In the genomic region with DNA sequence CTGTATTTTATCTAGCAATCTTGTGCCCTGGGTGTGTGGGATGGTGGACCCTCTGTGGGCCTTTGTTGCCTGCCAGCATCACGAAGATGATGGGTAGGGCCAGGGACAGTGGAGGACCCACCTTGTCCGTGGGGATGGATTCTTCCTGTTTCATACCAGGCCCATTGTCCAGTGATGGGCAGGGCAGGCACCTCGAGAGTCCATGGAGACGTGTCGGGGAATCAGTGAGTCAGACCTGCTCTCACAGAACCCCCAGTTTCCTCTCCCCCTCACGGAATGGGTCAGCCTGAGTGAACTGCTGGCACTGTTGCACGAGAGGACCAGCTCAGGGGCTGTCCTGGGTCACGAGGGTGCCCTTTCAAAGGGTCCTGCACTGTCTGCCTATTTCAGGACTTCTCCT, we compare ENCODE assay signal across 17 cellular contexts.
"Had no signal": no experiment of that assay in that cellular context is flagged by ENCODE, and none has a peak within 500 bp of the region (broad histone marks: within the 10 kb centered on the region; RNA-seq: fewer than 3 reads in every experiment).

No MANE protein-coding gene starts in this region.

- H3K27ac ChIP-seq: brain microvascular endothelial cell, colonic mucosa had no signal

- ATAC-seq: activated naive CD8-positive, alpha-beta T cell treated with anti-CD3 and anti-CD28 coated beads, Interleukin-2, amount 50 U/mL, for 24 hours; activated T-cell treated with anti-CD3 and anti-CD28 coated beads, Interleukin-2, amount 50 U/mL, for 4 hours; naive thymus-derived CD8-positive, alpha-beta T cell had no signal

- H3K4me1 ChIP-seq: colonic mucosa had no signal

- H3K9me3 ChIP-seq: colonic mucosa, left ventricle myocardium inferior had no signal

- DNase-seq: activated CD4-positive, alpha-beta T cell treated with anti-CD3 and anti-CD28 coated beads, Interleukin-2, amount 10 ng/mL, durations not matched to agents 7 days and 5 days; activated CD4-positive, CD25-positive, alpha-beta regulatory T cell; activated CD8-positive, alpha-beta memory T cell treated with anti-CD3 and anti-CD28 coated beads, Interleukin-2, amount 50 U/mL, for 4 hours; activated effector memory CD4-positive, alpha-beta T cell treated with Interleukin-2 at 50 U/mL for 16 hours; activated naive CD4-positive, alpha-beta T cell treated with anti-CD3 and anti-CD28 coated beads, Interleukin-2, amount 10 ng/mL, durations not matched to agents 7 days and 5 days; activated naive CD8-positive, alpha-beta T cell treated with anti-CD3 and anti-CD28 coated beads, Interleukin-2, amount 50 U/mL, for 24 hours; activated T-cell treated with anti-CD3 and anti-CD28 coated beads, Interleukin-2, amount 50 U/mL, for 4 hours; brain microvascular endothelial cell; colonic mucosa; erythroblast; left ventricle myocardium inferior; naive thymus-derived CD8-positive, alpha-beta T cell; stimulated activated CD4-positive, alpha-beta T cell treated with anti-CD3 and anti-CD28 coated beads, Interleukin-12 subunit alpha, Interleukin-12 subunit beta, amount 100 ng/mL, for 4 hours; stimulated activated CD4-positive, alpha-beta T cell treated with anti-CD3 and anti-CD28 coated beads, Interleukin-1b, Interleukin-23, amount 100 ng/mL, for 48 hours; stimulated activated CD8-positive, alpha-beta memory T cell treated with anti-CD3 and anti-CD28 coated beads, Interleukin-4, amount 100 ng/mL, for 48 hours; stimulated activated naive CD4-positive, alpha-beta T cell had no signal

- H3K36me3 ChIP-seq: brain microvascular endothelial cell, colonic mucosa, left ventricle myocardium inferior had no signal

- H3K4me3 Mint-ChIP-seq: activated CD4-positive, alpha-beta T cell treated with anti-CD3 and anti-CD28 coated beads, Interleukin-2, amount 10 ng/mL, durations not matched to agents 7 days and 5 days; activated naive CD4-positive, alpha-beta T cell treated with anti-CD3 and anti-CD28 coated beads, Interleukin-2, amount 10 ng/mL, durations not matched to agents 7 days and 5 days; activated naive CD8-positive, alpha-beta T cell treated with anti-CD3 and anti-CD28 coated beads, Interleukin-2, amount 50 U/mL, for 24 hours; activated T-cell treated with anti-CD3 and anti-CD28 coated beads, Interleukin-2, amount 50 U/mL, for 4 hours; central memory CD8-positive, alpha-beta T cell; naive thymus-derived CD8-positive, alpha-beta T cell had no signal

- H3K4me3 ChIP-seq: colonic mucosa, left ventricle myocardium inferior had no signal

- H3K27ac Mint-ChIP-seq: activated CD4-positive, alpha-beta T cell treated with anti-CD3 and anti-CD28 coated beads, Interleukin-2, amount 10 ng/mL, durations not matched to agents 7 days and 5 days; activated naive CD4-positive, alpha-beta T cell treated with anti-CD3 and anti-CD28 coated beads, Interleukin-2, amount 10 ng/mL, durations not matched to agents 7 days and 5 days; activated naive CD8-positive, alpha-beta T cell treated with anti-CD3 and anti-CD28 coated beads, Interleukin-2, amount 50 U/mL, for 24 hours; naive thymus-derived CD8-positive, alpha-beta T cell had no signal

- H3K4me1 Mint-ChIP-seq: activated CD4-positive, alpha-beta T cell treated with anti-CD3 and anti-CD28 coated beads, Interleukin-2, amount 10 ng/mL, durations not matched to agents 7 days and 5 days; activated naive CD4-positive, alpha-beta T cell treated with anti-CD3 and anti-CD28 coated beads, Interleukin-2, amount 10 ng/mL, durations not matched to agents 7 days and 5 days; activated naive CD8-positive, alpha-beta T cell treated with anti-CD3 and anti-CD28 coated beads, Interleukin-2, amount 50 U/mL, for 24 hours; central memory CD8-positive, alpha-beta T cell had no signal

- H3K36me3 Mint-ChIP-seq: activated naive CD4-positive, alpha-beta T cell treated with anti-CD3 and anti-CD28 coated beads, Interleukin-2, amount 10 ng/mL, durations not matched to agents 7 days and 5 days had no signal

- H3K9me3 Mint-ChIP-seq: activated CD4-positive, alpha-beta T cell treated with anti-CD3 and anti-CD28 coated beads, Interleukin-2, amount 10 ng/mL, durations not matched to agents 7 days and 5 days; activated naive CD4-positive, alpha-beta T cell treated with anti-CD3 and anti-CD28 coated beads, Interleukin-2, amount 10 ng/mL, durations not matched to agents 7 days and 5 days; activated naive CD8-positive, alpha-beta T cell treated with anti-CD3 and anti-CD28 coated beads, Interleukin-2, amount 50 U/mL, for 24 hours; activated T-cell treated with anti-CD3 and anti-CD28 coated beads, Interleukin-2, amount 50 U/mL, for 4 hours; central memory CD8-positive, alpha-beta T cell had no signal
